In the genomic region with DNA sequence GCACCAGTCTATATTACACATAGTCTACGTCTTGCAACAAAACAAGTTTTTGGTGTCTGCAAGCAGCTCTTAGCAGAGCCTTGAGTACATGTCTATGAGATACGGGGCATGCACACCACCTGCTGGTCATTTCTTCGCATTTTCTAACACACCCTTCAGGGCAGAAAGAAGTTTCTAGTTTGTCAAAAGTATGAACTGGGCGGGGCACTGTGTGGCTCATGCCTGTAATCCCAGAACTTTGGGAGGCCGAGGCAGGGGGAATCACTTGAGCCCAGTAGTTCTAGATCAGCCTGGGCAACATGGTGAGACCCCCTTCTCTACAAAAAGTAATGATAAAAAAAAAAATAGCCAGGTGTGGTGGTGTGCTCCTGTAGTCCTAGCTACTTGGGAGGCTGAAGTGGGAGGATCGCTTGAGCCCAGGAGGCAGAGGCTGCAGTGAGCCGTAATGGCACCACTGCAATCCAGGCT, we compare ENCODE assay signal across 8 cellular contexts.
A peak's percentile ranks its signal among the peaks of the same experiment; 100 is the strongest.
DNase-seq lines count a peak whose midpoint lies in the region; ATAC-seq and TF ChIP-seq lines count a peak whose summit lies in the region.

No MANE protein-coding gene starts in this region.

- DNase-seq in Caki2 (ENCODE audit: low read depth) (peak; percentile 30), RWPE1 (ENCODE audit: low spot score) (peak; percentile 45), fibroblast of villous mesenchyme (ENCODE audit: low read depth) (peak; percentile 94), nucleus accumbens (lab: John Stamatoyannopoulos, UW) (peak in 41 of 56 donors; percentile 3 to 80 (median 29)), thoracic aorta (ENCODE audit: low spot score) (peak; percentile 67)
- peak; percentile 28 to 39 for DNase-seq in activated T-helper 1 cell treated with anti-CD3 and anti-CD28 coated beads, Interleukin-2, amount 50 U/mL, for 16 hours (ENCODE audit: low read depth in 1 of 2, low spot score in 1 of 2)

- peaks cover 4 to 14% of the 10 kb centered on the region in 2 donors for H3K4me1 ChIP-seq in thoracic aorta (ENCODE audit: control insufficient read depth in 1 of 2, low read depth in 2 of 2)

- no peak overlapping the region for H3K4me3 ChIP-seq in fibroblast of villous mesenchyme (ENCODE audit: low read depth, low read length)
- H3K4me3 ChIP-seq in thoracic aorta = no peak overlapping the region

- peak; percentile 72 for TF ChIP-seq CTCF in RWPE1 (conservative IDR thresholded peaks at IDR 0.05; ENCODE audit: low read depth)
- peak; percentile 75 for TF ChIP-seq CTCF in fibroblast of villous mesenchyme (IDR thresholded peaks at IDR 0.05; ENCODE audit: insufficient read depth, low read depth, low read length)
- TF ChIP-seq CTCF in thoracic aorta (IDR thresholded peaks at IDR 0.05) = peak; percentile 79

- H3K27ac ChIP-seq in RWPE1 (peak overlapping the region; percentile 88), thoracic aorta (no peak overlapping the region)

- H3K27me3 ChIP-seq in thoracic aorta (replicated peaks; ENCODE audit: insufficient read depth) = no peaks in the 10 kb centered on the region

- ATAC-seq in GM19463 (IDR thresholded peaks at IDR 0.05; ENCODE audit: unreplicated experiment) (peak; percentile 79), HG03565 (IDR thresholded peaks at IDR 0.05; ENCODE audit: unreplicated experiment) (peak; percentile 88), thoracic aorta (ENCODE audit: insufficient number of reproducible peaks, low FRiP score, low read depth) (peak; percentile 95)

- no peaks in the 10 kb centered on the region for H3K36me3 ChIP-seq in thoracic aorta

- POLR2A ChIA-PET in RWPE1 (lab: Yijun Ruan, JAX; ENCODE audit: low non-redundant PET) = no interaction called here

- H3K9me3 ChIP-seq in thoracic aorta = no peaks in the 10 kb centered on the region

- in situ Hi-C loops in Caki2 (cut with HindIII; ENCODE audit: low pct_unique_long_range_greater_than_20kb, low sequenced_read_pairs) = no loop called here

- CTCF ChIA-PET in RWPE1 (lab: Yijun Ruan, JAX) = interaction anchor here (0.5 to 0.9 kb wide), 7 partner anchors 52 to 346 kb away, joined by 3 to 5 read pairs (median 3); no protein-coding TSS in a partner anchor

Comparison
In these comparisons a context has a peak if more than half of its experiments do, and no peak if none do; other contexts are left out.
1. DNase-seq: peak in every context shown above with its lines; median percentile 94 in fibroblast of villous mesenchyme; 67 in thoracic aorta; 45 in RWPE1; 34 in activated T-helper 1 cell treated with anti-CD3 and anti-CD28 coated beads, Interleukin-2, amount 50 U/mL, for 16 hours; 30 in Caki2; 29 in nucleus accumbens.